In the genomic region with DNA sequence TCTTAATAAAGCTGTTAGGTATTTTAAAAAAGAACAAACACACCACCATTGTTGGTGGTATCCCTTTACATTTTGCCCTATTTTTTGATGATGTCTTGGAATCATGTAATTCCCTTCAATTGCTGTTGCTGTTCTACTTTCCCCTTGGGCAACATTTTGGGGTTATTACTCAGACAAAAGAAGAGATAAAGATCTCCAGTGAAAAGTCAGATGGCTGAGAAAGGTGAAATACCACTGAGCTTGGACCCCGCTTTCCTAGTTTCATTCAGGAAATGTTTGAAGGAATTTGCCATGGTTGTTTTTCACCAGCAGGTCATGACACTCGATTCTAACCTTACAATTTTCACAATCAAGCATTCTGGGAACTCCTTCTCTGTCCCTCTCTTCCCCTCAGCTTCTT, we compare ENCODE assay signal across 20 cellular contexts.
"Had no signal": no experiment of that assay in that cellular context is flagged by ENCODE, and none has a peak within 500 bp of the region (broad histone marks: within the 10 kb centered on the region; RNA-seq: fewer than 3 reads in every experiment).

No MANE protein-coding gene starts in this region.

- DNase-seq: activated CD4-positive, alpha-beta memory T cell treated with anti-CD3 and anti-CD28 coated beads for 36 hours; activated CD4-positive, alpha-beta T cell treated with anti-CD3 and anti-CD28 coated beads for 4 hours; activated effector memory CD4-positive, alpha-beta T cell treated with anti-CD3 and anti-CD28 coated beads, Interleukin-2, amount 50 U/mL, for 16 hours; activated naive CD4-positive, alpha-beta T cell treated with anti-CD3 and anti-CD28 coated beads, Interleukin-2, amount 10 ng/mL, durations not matched to agents 7 days and 5 days; activated T-cell treated with anti-CD3 and anti-CD28 coated beads, Interleukin-2, amount 50 U/mL, for 72 hours; aorta; effector CD4-positive, alpha-beta T cell; erythroblast; foreskin fibroblast; kidney glomerular epithelial cell; left lung; midbrain; natural killer cell; right lobe of liver; stimulated activated CD4-positive, alpha-beta T cell treated with anti-CD3 and anti-CD28 coated beads, Interleukin-1b, Interleukin-23, amount 100 ng/mL, for 48 hours; stomach; T-cell had no signal

- H3K27me3 Mint-ChIP-seq: activated CD4-positive, alpha-beta memory T cell treated with anti-CD3 and anti-CD28 coated beads for 36 hours; activated naive CD4-positive, alpha-beta T cell treated with anti-CD3 and anti-CD28 coated beads, Interleukin-2, amount 10 ng/mL, durations not matched to agents 7 days and 5 days; brain; dendritic cell treated with granulocyte-macrophage colony-stimulating factor and Interleukin-4, amounts not matched to agents 40 ng/mL and 50 ng/mL, for 4 days; T-cell had no signal

- H3K36me3 Mint-ChIP-seq: activated CD4-positive, alpha-beta memory T cell treated with anti-CD3 and anti-CD28 coated beads for 36 hours; activated naive CD4-positive, alpha-beta T cell treated with anti-CD3 and anti-CD28 coated beads, Interleukin-2, amount 10 ng/mL, durations not matched to agents 7 days and 5 days; brain; natural killer cell; T-cell had no signal

- H3K4me1 Mint-ChIP-seq: activated naive CD4-positive, alpha-beta T cell treated with anti-CD3 and anti-CD28 coated beads, Interleukin-2, amount 10 ng/mL, durations not matched to agents 7 days and 5 days; natural killer cell; T-cell had no signal

- H3K27ac Mint-ChIP-seq: activated CD4-positive, alpha-beta memory T cell treated with anti-CD3 and anti-CD28 coated beads for 36 hours; activated naive CD4-positive, alpha-beta T cell treated with anti-CD3 and anti-CD28 coated beads, Interleukin-2, amount 10 ng/mL, durations not matched to agents 7 days and 5 days; activated T-cell treated with anti-CD3 and anti-CD28 coated beads, Interleukin-2, amount 50 U/mL, for 72 hours; brain; dendritic cell treated with granulocyte-macrophage colony-stimulating factor and Interleukin-4, amounts not matched to agents 40 ng/mL and 50 ng/mL, for 4 days; natural killer cell; T-cell; T-helper 2 cell treated with Interferon-gamma antibody and Interleukin-4, amounts not matched to agents 5 μg/mL and 100 μg/mL, for 36 hours had no signal

- H3K4me3 Mint-ChIP-seq: activated CD4-positive, alpha-beta memory T cell treated with anti-CD3 and anti-CD28 coated beads for 36 hours; activated naive CD4-positive, alpha-beta T cell treated with anti-CD3 and anti-CD28 coated beads, Interleukin-2, amount 10 ng/mL, durations not matched to agents 7 days and 5 days; activated T-cell treated with anti-CD3 and anti-CD28 coated beads, Interleukin-2, amount 50 U/mL, for 72 hours; brain; dendritic cell treated with granulocyte-macrophage colony-stimulating factor and Interleukin-4, amounts not matched to agents 40 ng/mL and 50 ng/mL, for 4 days; natural killer cell; T-cell; T-helper 2 cell treated with Interferon-gamma antibody and Interleukin-4, amounts not matched to agents 5 μg/mL and 100 μg/mL, for 36 hours had no signal

- H3K9me3 Mint-ChIP-seq: activated CD4-positive, alpha-beta memory T cell treated with anti-CD3 and anti-CD28 coated beads for 36 hours; activated naive CD4-positive, alpha-beta T cell treated with anti-CD3 and anti-CD28 coated beads, Interleukin-2, amount 10 ng/mL, durations not matched to agents 7 days and 5 days; activated T-cell treated with anti-CD3 and anti-CD28 coated beads, Interleukin-2, amount 50 U/mL, for 72 hours; brain; dendritic cell treated with granulocyte-macrophage colony-stimulating factor and Interleukin-4, amounts not matched to agents 40 ng/mL and 50 ng/mL, for 4 days; T-cell; T-helper 2 cell treated with Interferon-gamma antibody and Interleukin-4, amounts not matched to agents 5 μg/mL and 100 μg/mL, for 36 hours had no signal

- ATAC-seq: activated T-cell treated with anti-CD3 and anti-CD28 coated beads, Interleukin-2, amount 50 U/mL, for 72 hours; left lung; natural killer cell; right lobe of liver; T-cell had no signal
